Comparison of ENCODE assay signal across 8 cellular contexts in genomic region chr11:72483412-72484186, GRCh38. TPM values are rescaled to one million over a fixed set of nuclear protein-coding genes. Genes with fewer than 3 reads are reported as not detected.
DNase-seq lines count a peak whose midpoint lies in the region; ATAC-seq and TF ChIP-seq lines count a peak whose summit lies in the region.

No MANE protein-coding gene starts in this region.

- TF ChIP-seq CTCF in foreskin fibroblast (IDR thresholded peaks at IDR 0.05; ENCODE audit: low read depth, low read length) = no peak

- WGBS in GM23248 (ENCODE audit: low coverage in 1 of 2, low lambda C conversion rate in 2 of 2, missing lambda C conversion rate in 2 of 2), 2 experiments = 82 to 83% methylated on average over 10 of the region's 10 CpGs

- H3K27me3 ChIP-seq in GM23248 (replicated peaks; ENCODE audit: insufficient read depth) = no peaks in the 10 kb centered on the region
- peaks cover 4% of the 10 kb centered on the region; the same call in 1 of the 2 replicates for H3K27me3 ChIP-seq in MG63

- peak; percentile 9 for DNase-seq in GM23248
- DNase-seq in SK-MEL-5 (ENCODE audit: low read depth, low spot score) = peak; percentile 45
- DNase-seq in foreskin fibroblast = peak; percentile 16 to 53
- peak; percentile 73 for DNase-seq in renal cortical epithelial cell (ENCODE audit: low read depth)
- DNase-seq in NCI-H1417 (lab: John Stamatoyannopoulos, UW) = no peak
- no peak for DNase-seq in MG63

- H3K79me2 ChIP-seq in GM23248 (ENCODE audit: insufficient read depth) = no peaks in the 10 kb centered on the region

- no peaks in the 10 kb centered on the region for H3K4me1 ChIP-seq in GM23248 (ENCODE audit: insufficient read depth)

- H3K27ac ChIP-seq in GM23248 = no peak overlapping the region

- H3K9ac ChIP-seq in GM23248 = no peak overlapping the region

- no peak overlapping the region for H3K4me3 ChIP-seq in GM23248
- no peak overlapping the region for H3K4me3 ChIP-seq in foreskin fibroblast (ENCODE audit: low read depth in 1 of 2, low read length in 2 of 2)
- H3K4me3 ChIP-seq in MG63 = no peak overlapping the region

- in situ Hi-C loops in GM23248 (cut with MboI) = no loop called here
- in situ Hi-C loops in SK-MEL-5 (cut with HindIII; ENCODE audit: low pct_unique_long_range_greater_than_20kb, low sequenced_read_pairs) = no loop called here

- no peaks in the 10 kb centered on the region for H3F3A ChIP-seq in GM23248 (ENCODE audit: insufficient read depth)

- ATAC-seq in HG03378 (IDR thresholded peaks at IDR 0.05; ENCODE audit: unreplicated experiment) = no peak
- no peak for ATAC-seq in HG02840 (IDR thresholded peaks at IDR 0.05; ENCODE audit: low FRiP score, unreplicated experiment)

- H4K20me1 ChIP-seq in GM23248 (ENCODE audit: insufficient read depth) = no peaks in the 10 kb centered on the region

- H2AFZ ChIP-seq in GM23248 = 0 out of 2 replicates have a peak overlapping the region, but pooled peaks have one; percentile 44

- no peaks in the 10 kb centered on the region for H3K9me2 ChIP-seq in GM23248 (ENCODE audit: insufficient read depth)

- no peaks in the 10 kb centered on the region for H3K36me3 ChIP-seq in GM23248 (ENCODE audit: low read depth)
- H3K36me3 ChIP-seq in MG63 = no peaks in the 10 kb centered on the region

- no peak overlapping the region for H3K4me2 ChIP-seq in GM23248 (ENCODE audit: unreplicated experiment)

- H3K9me3 ChIP-seq in GM23248 (ENCODE audit: low read depth) (no peaks in the 10 kb centered on the region), MG63 (no peaks in the 10 kb centered on the region)

RNA-seq across cellular contexts. Expression of gene CLPB, which starts 49.3 kb away (rescaled TPM):
- total RNA-seq in GM23248 (2014; rRNA removed; shearing (Covaris generic)) = 19.2 and 26.8 TPM in 2 replicates
- polyA plus RNA-seq in GM23248 (2016; fragmentation: Nextera tagmentation; extraction: Ambion mirVana) = 11.5 and 16.9 TPM in 2 replicates
- 66.8 and 68.4 TPM in 2 replicates for total RNA-seq in SK-MEL-5 (2014; rRNA removed; shearing (Covaris generic))
- polyA plus RNA-seq in SK-MEL-5 (2015; cell fraction: cytosol; rRNA removed) = 37.3 and 40.8 TPM in 2 replicates
- 19.3 and 19.9 TPM in 2 replicates for polyA plus RNA-seq in SK-MEL-5 (2015; cell fraction: nucleus; rRNA removed)
- 51.7 and 52.4 TPM in 2 replicates for total RNA-seq in renal cortical epithelial cell
- 27.5 and 43.8 TPM in 2 replicates for total RNA-seq in MG63 (2014; rRNA removed; shearing (Covaris generic); ENCODE audit: low replicate concordance)

Comparison
In these comparisons a context has a peak if more than half of its experiments do, and no peak if none do; other contexts are left out.
1. DNase-seq: peak in GM23248 (single experiment), SK-MEL-5 (single experiment), foreskin fibroblast (2 of 2) and renal cortical epithelial cell (single experiment); none in NCI-H1417 (0 of 3) and MG63 (single experiment).